Comparison of ENCODE assay signal across 29 cellular contexts in genomic region chr2:182605166-182605565, GRCh38.
"Had no signal": no experiment of that assay in that cellular context is flagged by ENCODE, and none has a peak within 500 bp of the region (broad histone marks: within the 10 kb centered on the region; RNA-seq: fewer than 3 reads in every experiment).

No MANE protein-coding gene starts in this region.

- H3K36me3 Mint-ChIP-seq: activated naive CD8-positive, alpha-beta T cell had no signal

- DNase-seq: activated CD4-positive, alpha-beta T cell treated with anti-CD3 and anti-CD28 coated beads for 1 hour; activated CD4-positive, alpha-beta T cell treated with anti-CD3 and anti-CD28 coated beads for 4 hours; activated CD4-positive, alpha-beta T cell treated with anti-CD3 and anti-CD28 coated beads, Interleukin-2, amount 50 U/mL, for 1 hour; activated CD4-positive, alpha-beta T cell treated with anti-CD3 and anti-CD28 coated beads, Interleukin-2, amount 50 U/mL, for 48 hours; activated CD8-positive, alpha-beta memory T cell treated with anti-CD3 and anti-CD28 coated beads for 24 hours; activated CD8-positive, alpha-beta T cell treated with anti-CD3 and anti-CD28 coated beads for 36 hours; activated effector memory CD4-positive, alpha-beta T cell treated with Interleukin-2 at 50 U/mL for 16 hours; activated gamma-delta T cell treated with Interleukin-2 at 50 U/mL for 16 hours; activated naive CD4-positive, alpha-beta T cell treated with anti-CD3 and anti-CD28 coated beads, Interleukin-2, amount 50 U/mL, for 16 hours; activated naive CD4-positive, alpha-beta T cell treated with Interleukin-2 at 50 U/mL for 16 hours; activated T-cell treated with anti-CD3 and anti-CD28 coated beads, Interleukin-2, amount 50 U/mL, for 4 hours; amniotic stem cell; anterior cingulate cortex; brain microvascular endothelial cell; cortex of kidney; dermis blood vessel endothelial cell; effector CD4-positive, alpha-beta T cell; effector memory CD8-positive, alpha-beta T cell; erythroblast; foreskin keratinocyte; gastrocnemius medialis; glutamatergic neuron; T-helper 2 cell had no signal

- H3K27me3 Mint-ChIP-seq: activated T-helper 17 cell treated with anti-CD3 and anti-CD28 coated beads, Interleukin-2, amount 50 U/mL, for 72 hours; central memory CD8-positive, alpha-beta T cell; effector memory CD8-positive, alpha-beta T cell had no signal

- H3K27ac Mint-ChIP-seq: activated CD8-positive, alpha-beta T cell treated with anti-CD3 and anti-CD28 coated beads for 36 hours; activated naive CD8-positive, alpha-beta T cell; activated T-helper 17 cell treated with anti-CD3 and anti-CD28 coated beads, Interleukin-2, amount 50 U/mL, for 72 hours; effector memory CD8-positive, alpha-beta T cell; WTC11 had no signal

- H3K4me3 Mint-ChIP-seq: activated CD8-positive, alpha-beta T cell treated with anti-CD3 and anti-CD28 coated beads for 36 hours; activated naive CD8-positive, alpha-beta T cell; activated T-cell treated with anti-CD3 and anti-CD28 coated beads, Interleukin-2, amount 50 U/mL, for 4 hours; activated T-helper 17 cell treated with anti-CD3 and anti-CD28 coated beads, Interleukin-2, amount 50 U/mL, for 72 hours; central memory CD8-positive, alpha-beta T cell; effector memory CD8-positive, alpha-beta T cell; WTC11 had no signal

- H3K4me1 Mint-ChIP-seq: activated T-helper 17 cell treated with anti-CD3 and anti-CD28 coated beads, Interleukin-2, amount 50 U/mL, for 72 hours; central memory CD8-positive, alpha-beta T cell; WTC11 had no signal

- H3K36me3 ChIP-seq: brain microvascular endothelial cell, esophagus muscularis mucosa, gastrocnemius medialis had no signal

- H3K4me3 ChIP-seq: esophagus muscularis mucosa, gastrocnemius medialis had no signal

- H3K9me3 ChIP-seq: esophagus muscularis mucosa, gastrocnemius medialis had no signal

- H3K4me1 ChIP-seq: esophagus muscularis mucosa, foreskin keratinocyte, gastrocnemius medialis had no signal

- H3K27me3 ChIP-seq: brain microvascular endothelial cell, esophagus muscularis mucosa, foreskin keratinocyte, gastrocnemius medialis had no signal

- H3K9me3 Mint-ChIP-seq: activated CD8-positive, alpha-beta T cell treated with anti-CD3 and anti-CD28 coated beads for 36 hours; activated T-cell treated with anti-CD3 and anti-CD28 coated beads, Interleukin-2, amount 50 U/mL, for 4 hours; activated T-helper 17 cell treated with anti-CD3 and anti-CD28 coated beads, Interleukin-2, amount 50 U/mL, for 72 hours; central memory CD8-positive, alpha-beta T cell; effector memory CD8-positive, alpha-beta T cell had no signal

- ATAC-seq: activated CD8-positive, alpha-beta T cell treated with anti-CD3 and anti-CD28 coated beads for 36 hours; activated T-cell treated with anti-CD3 and anti-CD28 coated beads, Interleukin-2, amount 50 U/mL, for 4 hours; activated T-helper 17 cell treated with anti-CD3 and anti-CD28 coated beads, Interleukin-2, amount 50 U/mL, for 72 hours; effector memory CD8-positive, alpha-beta T cell; foreskin keratinocyte; gastrocnemius medialis; WTC11 had no signal

- H3K27ac ChIP-seq: brain microvascular endothelial cell, esophagus muscularis mucosa, foreskin keratinocyte, gastrocnemius medialis, VCaP had no signal
